1 cellular context compared by ENCODE assay signal in the genomic region with DNA sequence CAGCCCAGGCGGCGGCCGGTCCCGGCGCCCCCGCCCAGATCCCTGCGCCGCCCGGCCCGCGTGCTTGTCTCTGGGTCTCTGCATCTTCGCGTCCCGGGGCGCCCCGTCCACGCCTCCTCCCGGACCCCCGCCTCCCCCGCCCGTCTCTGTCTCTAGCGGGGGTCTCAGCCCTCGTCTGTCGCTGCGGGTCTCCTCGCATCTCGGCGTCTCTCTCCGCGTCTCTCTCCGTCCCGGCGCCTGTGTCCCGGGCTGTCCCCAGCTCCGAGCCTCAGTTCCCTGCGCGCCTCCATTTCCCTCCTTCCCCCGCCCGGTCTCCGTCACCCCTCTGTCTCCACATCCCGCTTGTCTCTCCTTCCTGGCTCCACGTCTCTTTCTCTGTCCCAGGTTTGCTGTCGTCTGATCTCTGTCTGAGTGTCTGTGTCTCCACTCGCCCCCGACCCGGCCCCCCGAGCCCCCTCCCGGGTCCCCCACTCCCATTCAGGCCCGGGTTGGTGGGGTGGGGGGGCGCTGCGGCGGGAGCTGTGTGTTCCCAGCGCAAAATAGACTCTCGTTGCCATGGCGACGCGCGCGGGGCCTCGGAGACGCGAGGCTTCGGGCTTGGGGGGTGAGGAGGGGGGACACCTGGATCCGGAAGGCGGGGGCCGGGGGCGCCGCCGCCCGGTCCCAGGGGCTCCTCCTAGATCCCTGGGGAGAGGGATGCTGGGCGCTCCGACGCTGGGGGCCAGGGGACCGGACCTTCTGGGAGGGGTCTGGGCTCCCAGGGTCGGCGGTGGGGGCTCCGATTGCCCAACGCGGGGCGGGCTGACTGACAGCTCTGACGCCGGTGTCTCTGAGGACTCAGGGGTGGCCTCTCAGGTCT.
TF ChIP-seq lines count a peak whose summit lies in the region.

No MANE protein-coding gene starts in this region.

TF ChIP-seq in H1, 55 proteins besides CTCF, POLR2A, EP300 and RAD21:
- TF ChIP-seq RNF2 (IDR thresholded peaks at IDR 0.05; ENCODE audit: borderline replicate concordance, low read depth, low read length, missing control alignments, poor library complexity, severe bottlenecking) (no peak), CBX5 (IDR thresholded peaks at IDR 0.05; ENCODE audit: low read depth, low read length) (no peak), KDM4A (IDR thresholded peaks at IDR 0.05; ENCODE audit: low read depth, low read length, severe bottlenecking) (peak; percentile 46), HDAC2 (IDR thresholded peaks at IDR 0.05; ENCODE audit: borderline replicate concordance in 1 of 2, low read depth in 2 of 2, low read length in 2 of 2) (no peak), EZH2 (IDR thresholded peaks at IDR 0.05; ENCODE audit: low read depth, low read length, severe bottlenecking) (peak; percentile 64), KDM1A (IDR thresholded peaks at IDR 0.05; ENCODE audit: borderline replicate concordance, low read length) (no peak), GABPA (IDR thresholded peaks at IDR 0.05; ENCODE audit: borderline replicate concordance, insufficient read depth, low read length) (no peak), TBP (IDR thresholded peaks at IDR 0.05; ENCODE audit: low read depth, low read length) (no peak), SUZ12 (IDR thresholded peaks at IDR 0.05; ENCODE audit: low read length) (peak; percentile 45), CEBPB (IDR thresholded peaks at IDR 0.05; ENCODE audit: low read depth, low read length) (peak; percentile 50; the same call in 1 of the 2 replicates)
